ENCODE assay signal across 1 cellular context in the genomic region with DNA sequence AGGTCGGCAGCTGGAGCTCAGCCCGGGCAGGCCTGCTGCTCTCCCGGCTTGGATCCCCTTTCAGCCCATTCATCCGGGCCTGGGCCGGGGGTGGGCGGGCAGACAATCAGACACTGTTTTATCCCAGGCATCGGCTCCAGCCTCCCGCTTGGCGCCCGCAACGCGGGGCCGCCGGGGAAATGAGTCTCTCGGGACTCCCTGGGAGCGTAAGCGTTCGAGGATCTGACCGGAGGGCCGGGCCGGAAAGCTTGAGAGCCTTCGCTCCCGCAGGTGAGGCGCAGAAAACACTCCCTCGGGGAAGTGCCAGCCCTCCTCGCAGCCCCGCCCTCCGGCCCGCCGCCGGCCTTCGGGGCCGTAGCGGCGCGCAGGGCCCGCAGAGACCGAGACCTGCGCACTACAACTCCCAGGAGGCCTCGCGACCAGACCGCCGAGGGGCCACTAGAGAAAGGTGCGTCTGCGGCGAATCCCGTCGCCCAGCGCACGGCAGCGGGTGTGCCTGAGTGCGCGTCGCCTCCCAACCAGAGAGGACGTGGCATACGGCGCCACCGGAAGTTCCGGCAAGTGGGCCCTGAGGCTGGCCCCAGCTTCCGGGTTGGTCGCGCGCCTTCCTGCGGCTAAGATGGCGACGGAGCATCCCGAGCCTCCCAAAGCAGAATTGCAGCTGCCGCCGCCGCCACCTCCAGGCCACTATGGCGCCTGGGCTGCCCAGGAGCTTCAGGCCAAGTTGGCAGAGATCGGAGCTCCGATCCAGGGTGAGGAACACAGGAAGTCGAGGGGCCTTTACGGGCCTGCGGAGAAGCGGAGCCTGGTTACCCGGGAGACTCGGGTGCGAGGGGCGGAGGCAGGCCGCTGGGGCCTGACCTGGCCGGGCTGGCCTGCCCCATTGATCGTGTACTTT.
TF ChIP-seq lines count a peak whose summit lies in the region.

A gene with protein sequence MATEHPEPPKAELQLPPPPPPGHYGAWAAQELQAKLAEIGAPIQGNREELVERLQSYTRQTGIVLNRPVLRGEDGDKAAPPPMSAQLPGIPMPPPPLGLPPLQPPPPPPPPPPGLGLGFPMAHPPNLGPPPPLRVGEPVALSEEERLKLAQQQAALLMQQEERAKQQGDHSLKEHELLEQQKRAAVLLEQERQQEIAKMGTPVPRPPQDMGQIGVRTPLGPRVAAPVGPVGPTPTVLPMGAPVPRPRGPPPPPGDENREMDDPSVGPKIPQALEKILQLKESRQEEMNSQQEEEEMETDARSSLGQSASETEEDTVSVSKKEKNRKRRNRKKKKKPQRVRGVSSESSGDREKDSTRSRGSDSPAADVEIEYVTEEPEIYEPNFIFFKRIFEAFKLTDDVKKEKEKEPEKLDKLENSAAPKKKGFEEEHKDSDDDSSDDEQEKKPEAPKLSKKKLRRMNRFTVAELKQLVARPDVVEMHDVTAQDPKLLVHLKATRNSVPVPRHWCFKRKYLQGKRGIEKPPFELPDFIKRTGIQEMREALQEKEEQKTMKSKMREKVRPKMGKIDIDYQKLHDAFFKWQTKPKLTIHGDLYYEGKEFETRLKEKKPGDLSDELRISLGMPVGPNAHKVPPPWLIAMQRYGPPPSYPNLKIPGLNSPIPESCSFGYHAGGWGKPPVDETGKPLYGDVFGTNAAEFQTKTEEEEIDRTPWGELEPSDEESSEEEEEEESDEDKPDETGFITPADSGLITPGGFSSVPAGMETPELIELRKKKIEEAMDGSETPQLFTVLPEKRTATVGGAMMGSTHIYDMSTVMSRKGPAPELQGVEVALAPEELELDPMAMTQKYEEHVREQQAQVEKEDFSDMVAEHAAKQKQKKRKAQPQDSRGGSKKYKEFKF (plus strand): TSS at position 599 of the 898 bp plus-strand sequence. CDS start 21 bp downstream, at position 620.

TF ChIP-seq in HepG2, 621 proteins besides CTCF, POLR2A, EP300 and RAD21 (continued from another document and continues in another):
- TF ChIP-seq, protein P1, sequence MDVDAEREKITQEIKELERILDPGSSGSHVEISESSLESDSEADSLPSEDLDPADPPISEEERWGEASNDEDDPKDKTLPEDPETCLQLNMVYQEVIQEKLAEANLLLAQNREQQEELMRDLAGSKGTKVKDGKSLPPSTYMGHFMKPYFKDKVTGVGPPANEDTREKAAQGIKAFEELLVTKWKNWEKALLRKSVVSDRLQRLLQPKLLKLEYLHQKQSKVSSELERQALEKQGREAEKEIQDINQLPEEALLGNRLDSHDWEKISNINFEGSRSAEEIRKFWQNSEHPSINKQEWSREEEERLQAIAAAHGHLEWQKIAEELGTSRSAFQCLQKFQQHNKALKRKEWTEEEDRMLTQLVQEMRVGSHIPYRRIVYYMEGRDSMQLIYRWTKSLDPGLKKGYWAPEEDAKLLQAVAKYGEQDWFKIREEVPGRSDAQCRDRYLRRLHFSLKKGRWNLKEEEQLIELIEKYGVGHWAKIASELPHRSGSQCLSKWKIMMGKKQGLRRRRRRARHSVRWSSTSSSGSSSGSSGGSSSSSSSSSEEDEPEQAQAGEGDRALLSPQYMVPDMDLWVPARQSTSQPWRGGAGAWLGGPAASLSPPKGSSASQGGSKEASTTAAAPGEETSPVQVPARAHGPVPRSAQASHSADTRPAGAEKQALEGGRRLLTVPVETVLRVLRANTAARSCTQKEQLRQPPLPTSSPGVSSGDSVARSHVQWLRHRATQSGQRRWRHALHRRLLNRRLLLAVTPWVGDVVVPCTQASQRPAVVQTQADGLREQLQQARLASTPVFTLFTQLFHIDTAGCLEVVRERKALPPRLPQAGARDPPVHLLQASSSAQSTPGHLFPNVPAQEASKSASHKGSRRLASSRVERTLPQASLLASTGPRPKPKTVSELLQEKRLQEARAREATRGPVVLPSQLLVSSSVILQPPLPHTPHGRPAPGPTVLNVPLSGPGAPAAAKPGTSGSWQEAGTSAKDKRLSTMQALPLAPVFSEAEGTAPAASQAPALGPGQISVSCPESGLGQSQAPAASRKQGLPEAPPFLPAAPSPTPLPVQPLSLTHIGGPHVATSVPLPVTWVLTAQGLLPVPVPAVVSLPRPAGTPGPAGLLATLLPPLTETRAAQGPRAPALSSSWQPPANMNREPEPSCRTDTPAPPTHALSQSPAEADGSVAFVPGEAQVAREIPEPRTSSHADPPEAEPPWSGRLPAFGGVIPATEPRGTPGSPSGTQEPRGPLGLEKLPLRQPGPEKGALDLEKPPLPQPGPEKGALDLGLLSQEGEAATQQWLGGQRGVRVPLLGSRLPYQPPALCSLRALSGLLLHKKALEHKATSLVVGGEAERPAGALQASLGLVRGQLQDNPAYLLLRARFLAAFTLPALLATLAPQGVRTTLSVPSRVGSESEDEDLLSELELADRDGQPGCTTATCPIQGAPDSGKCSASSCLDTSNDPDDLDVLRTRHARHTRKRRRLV (CRISPR knock-in tag; IDR thresholded peaks at IDR 0.05) = peak; percentile 47; the same call in 1 of the 2 replicates
- TF ChIP-seq RFXAP (CRISPR knock-in tag; IDR thresholded peaks at IDR 0.05; ENCODE audit: borderline replicate concordance) (peak; percentile 74; the same call in 1 of the 2 replicates), PPARG (CRISPR knock-in tag; conservative IDR thresholded peaks at IDR 0.05) (no peak), ZNF337 (CRISPR knock-in tag; IDR thresholded peaks at IDR 0.05; ENCODE audit: borderline replicate concordance, low read depth) (peak; percentile 58; the same call in 1 of the 2 replicates), ZNF790 (CRISPR knock-in tag; IDR thresholded peaks at IDR 0.05; ENCODE audit: borderline replicate concordance) (peak; percentile 79; the same call in 1 of the 2 replicates), NR3C1 (CRISPR knock-in tag; IDR thresholded peaks at IDR 0.05) (no peak), HDAC1 (CRISPR knock-in tag; IDR thresholded peaks at IDR 0.05) (peak; percentile 91), TOPORS (CRISPR knock-in tag; IDR thresholded peaks at IDR 0.05) (peak; percentile 79; the same call in 1 of the 2 replicates), MAF1 (CRISPR knock-in tag; IDR thresholded peaks at IDR 0.05; ENCODE audit: borderline replicate concordance) (no peak), DNMT1 (CRISPR knock-in tag; IDR thresholded peaks at IDR 0.05) (peak; percentile 48; the same call in 1 of the 2 replicates), NRL (CRISPR knock-in tag; IDR thresholded peaks at IDR 0.05; ENCODE audit: borderline replicate concordance) (peak; percentile 43; the same call in 1 of the 2 replicates), BRCA1 (CRISPR knock-in tag; IDR thresholded peaks at IDR 0.05) (no peak; the same call in 1 of the 2 replicates), THAP11 (CRISPR knock-in tag; IDR thresholded peaks at IDR 0.05) (peak; percentile 99), HMG20B (CRISPR knock-in tag; conservative IDR thresholded peaks at IDR 0.05) (peak; percentile 48; the same call in 1 of the 2 replicates), CENPX (CRISPR knock-in tag; IDR thresholded peaks at IDR 0.05) (no peak), HNRNPUL1 (IDR thresholded peaks at IDR 0.05; ENCODE audit: low read depth, low read length) (no peak), ZNF570 (CRISPR knock-in tag; IDR thresholded peaks at IDR 0.05; ENCODE audit: borderline replicate concordance) (no peak), KLF15 (CRISPR knock-in tag; IDR thresholded peaks at IDR 0.05; ENCODE audit: borderline replicate concordance) (no peak), ZNF773 (CRISPR knock-in tag; IDR thresholded peaks at IDR 0.05; ENCODE audit: borderline replicate concordance) (0 out of 2 replicates have a peak, but pooled peaks have one; percentile 16), ZNF235 (CRISPR knock-in tag; IDR thresholded peaks at IDR 0.05; ENCODE audit: borderline replicate concordance) (no peak), GTF3A (CRISPR knock-in tag; conservative IDR thresholded peaks at IDR 0.05) (peak; percentile 91)
- TF ChIP-seq, protein P2, sequence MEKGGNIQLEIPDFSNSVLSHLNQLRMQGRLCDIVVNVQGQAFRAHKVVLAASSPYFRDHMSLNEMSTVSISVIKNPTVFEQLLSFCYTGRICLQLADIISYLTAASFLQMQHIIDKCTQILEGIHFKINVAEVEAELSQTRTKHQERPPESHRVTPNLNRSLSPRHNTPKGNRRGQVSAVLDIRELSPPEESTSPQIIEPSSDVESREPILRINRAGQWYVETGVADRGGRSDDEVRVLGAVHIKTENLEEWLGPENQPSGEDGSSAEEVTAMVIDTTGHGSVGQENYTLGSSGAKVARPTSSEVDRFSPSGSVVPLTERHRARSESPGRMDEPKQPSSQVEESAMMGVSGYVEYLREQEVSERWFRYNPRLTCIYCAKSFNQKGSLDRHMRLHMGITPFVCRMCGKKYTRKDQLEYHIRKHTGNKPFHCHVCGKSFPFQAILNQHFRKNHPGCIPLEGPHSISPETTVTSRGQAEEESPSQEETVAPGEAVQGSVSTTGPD (CRISPR knock-in tag; IDR thresholded peaks at IDR 0.05) = no peak
- TF ChIP-seq, protein P3, sequence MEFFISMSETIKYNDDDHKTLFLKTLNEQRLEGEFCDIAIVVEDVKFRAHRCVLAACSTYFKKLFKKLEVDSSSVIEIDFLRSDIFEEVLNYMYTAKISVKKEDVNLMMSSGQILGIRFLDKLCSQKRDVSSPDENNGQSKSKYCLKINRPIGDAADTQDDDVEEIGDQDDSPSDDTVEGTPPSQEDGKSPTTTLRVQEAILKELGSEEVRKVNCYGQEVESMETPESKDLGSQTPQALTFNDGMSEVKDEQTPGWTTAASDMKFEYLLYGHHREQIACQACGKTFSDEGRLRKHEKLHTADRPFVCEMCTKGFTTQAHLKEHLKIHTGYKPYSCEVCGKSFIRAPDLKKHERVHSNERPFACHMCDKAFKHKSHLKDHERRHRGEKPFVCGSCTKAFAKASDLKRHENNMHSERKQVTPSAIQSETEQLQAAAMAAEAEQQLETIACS (CRISPR knock-in tag; IDR thresholded peaks at IDR 0.05) = peak; percentile 84
- TF ChIP-seq, protein P4, sequence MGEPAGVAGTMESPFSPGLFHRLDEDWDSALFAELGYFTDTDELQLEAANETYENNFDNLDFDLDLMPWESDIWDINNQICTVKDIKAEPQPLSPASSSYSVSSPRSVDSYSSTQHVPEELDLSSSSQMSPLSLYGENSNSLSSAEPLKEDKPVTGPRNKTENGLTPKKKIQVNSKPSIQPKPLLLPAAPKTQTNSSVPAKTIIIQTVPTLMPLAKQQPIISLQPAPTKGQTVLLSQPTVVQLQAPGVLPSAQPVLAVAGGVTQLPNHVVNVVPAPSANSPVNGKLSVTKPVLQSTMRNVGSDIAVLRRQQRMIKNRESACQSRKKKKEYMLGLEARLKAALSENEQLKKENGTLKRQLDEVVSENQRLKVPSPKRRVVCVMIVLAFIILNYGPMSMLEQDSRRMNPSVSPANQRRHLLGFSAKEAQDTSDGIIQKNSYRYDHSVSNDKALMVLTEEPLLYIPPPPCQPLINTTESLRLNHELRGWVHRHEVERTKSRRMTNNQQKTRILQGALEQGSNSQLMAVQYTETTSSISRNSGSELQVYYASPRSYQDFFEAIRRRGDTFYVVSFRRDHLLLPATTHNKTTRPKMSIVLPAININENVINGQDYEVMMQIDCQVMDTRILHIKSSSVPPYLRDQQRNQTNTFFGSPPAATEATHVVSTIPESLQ (CRISPR knock-in tag; conservative IDR thresholded peaks at IDR 0.05) = peak; percentile 92
- TF ChIP-seq, protein P5, sequence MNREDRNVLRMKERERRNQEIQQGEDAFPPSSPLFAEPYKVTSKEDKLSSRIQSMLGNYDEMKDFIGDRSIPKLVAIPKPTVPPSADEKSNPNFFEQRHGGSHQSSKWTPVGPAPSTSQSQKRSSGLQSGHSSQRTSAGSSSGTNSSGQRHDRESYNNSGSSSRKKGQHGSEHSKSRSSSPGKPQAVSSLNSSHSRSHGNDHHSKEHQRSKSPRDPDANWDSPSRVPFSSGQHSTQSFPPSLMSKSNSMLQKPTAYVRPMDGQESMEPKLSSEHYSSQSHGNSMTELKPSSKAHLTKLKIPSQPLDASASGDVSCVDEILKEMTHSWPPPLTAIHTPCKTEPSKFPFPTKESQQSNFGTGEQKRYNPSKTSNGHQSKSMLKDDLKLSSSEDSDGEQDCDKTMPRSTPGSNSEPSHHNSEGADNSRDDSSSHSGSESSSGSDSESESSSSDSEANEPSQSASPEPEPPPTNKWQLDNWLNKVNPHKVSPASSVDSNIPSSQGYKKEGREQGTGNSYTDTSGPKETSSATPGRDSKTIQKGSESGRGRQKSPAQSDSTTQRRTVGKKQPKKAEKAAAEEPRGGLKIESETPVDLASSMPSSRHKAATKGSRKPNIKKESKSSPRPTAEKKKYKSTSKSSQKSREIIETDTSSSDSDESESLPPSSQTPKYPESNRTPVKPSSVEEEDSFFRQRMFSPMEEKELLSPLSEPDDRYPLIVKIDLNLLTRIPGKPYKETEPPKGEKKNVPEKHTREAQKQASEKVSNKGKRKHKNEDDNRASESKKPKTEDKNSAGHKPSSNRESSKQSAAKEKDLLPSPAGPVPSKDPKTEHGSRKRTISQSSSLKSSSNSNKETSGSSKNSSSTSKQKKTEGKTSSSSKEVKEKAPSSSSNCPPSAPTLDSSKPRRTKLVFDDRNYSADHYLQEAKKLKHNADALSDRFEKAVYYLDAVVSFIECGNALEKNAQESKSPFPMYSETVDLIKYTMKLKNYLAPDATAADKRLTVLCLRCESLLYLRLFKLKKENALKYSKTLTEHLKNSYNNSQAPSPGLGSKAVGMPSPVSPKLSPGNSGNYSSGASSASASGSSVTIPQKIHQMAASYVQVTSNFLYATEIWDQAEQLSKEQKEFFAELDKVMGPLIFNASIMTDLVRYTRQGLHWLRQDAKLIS (CRISPR knock-in tag; IDR thresholded peaks at IDR 0.05) = no peak
- TF ChIP-seq, protein P6, sequence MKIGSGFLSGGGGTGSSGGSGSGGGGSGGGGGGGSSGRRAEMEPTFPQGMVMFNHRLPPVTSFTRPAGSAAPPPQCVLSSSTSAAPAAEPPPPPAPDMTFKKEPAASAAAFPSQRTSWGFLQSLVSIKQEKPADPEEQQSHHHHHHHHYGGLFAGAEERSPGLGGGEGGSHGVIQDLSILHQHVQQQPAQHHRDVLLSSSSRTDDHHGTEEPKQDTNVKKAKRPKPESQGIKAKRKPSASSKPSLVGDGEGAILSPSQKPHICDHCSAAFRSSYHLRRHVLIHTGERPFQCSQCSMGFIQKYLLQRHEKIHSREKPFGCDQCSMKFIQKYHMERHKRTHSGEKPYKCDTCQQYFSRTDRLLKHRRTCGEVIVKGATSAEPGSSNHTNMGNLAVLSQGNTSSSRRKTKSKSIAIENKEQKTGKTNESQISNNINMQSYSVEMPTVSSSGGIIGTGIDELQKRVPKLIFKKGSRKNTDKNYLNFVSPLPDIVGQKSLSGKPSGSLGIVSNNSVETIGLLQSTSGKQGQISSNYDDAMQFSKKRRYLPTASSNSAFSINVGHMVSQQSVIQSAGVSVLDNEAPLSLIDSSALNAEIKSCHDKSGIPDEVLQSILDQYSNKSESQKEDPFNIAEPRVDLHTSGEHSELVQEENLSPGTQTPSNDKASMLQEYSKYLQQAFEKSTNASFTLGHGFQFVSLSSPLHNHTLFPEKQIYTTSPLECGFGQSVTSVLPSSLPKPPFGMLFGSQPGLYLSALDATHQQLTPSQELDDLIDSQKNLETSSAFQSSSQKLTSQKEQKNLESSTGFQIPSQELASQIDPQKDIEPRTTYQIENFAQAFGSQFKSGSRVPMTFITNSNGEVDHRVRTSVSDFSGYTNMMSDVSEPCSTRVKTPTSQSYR (CRISPR knock-in tag; IDR thresholded peaks at IDR 0.05; ENCODE audit: borderline replicate concordance) = 0 out of 2 replicates have a peak, but pooled peaks have one; percentile 13
